ENCODE assay signal across 19 cellular contexts in the genomic region with DNA sequence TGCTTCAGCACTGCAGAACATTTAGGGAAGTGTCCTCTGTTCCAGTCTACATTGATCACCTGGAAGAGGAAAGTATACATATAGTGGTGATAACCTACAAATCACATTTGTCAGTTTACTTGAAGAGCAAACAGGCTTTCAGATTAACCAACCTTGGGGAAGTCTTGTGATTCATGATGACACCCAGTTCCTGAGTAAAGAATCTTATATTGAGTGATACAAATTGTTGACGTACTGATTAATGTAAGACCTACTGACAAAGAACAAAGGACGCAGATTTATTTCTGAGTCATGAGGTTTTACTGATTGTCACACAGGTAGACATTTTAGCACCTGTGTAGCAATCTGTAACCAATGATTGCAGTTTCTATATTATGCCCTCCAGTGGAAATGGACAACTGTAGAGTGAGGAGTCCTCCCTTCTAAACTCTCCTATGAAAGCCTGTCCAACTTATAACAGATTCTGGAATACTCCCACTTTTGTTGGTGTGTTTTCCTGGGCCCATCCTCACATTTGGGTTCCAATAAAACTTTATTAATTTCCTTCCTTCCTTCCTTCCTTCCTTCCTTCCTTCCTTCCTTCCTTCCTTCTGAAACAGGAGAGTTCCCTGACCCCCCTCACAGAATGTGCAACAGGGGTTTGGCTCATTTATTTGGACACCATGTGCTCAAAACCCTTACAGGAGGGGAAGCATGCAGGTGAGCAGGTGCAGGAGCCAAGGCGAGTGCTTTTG.
"Had no signal": no experiment of that assay in that cellular context is flagged by ENCODE, and none has a peak within 500 bp of the region (broad histone marks: within the 10 kb centered on the region; RNA-seq: fewer than 3 reads in every experiment).

No MANE protein-coding gene starts in this region.

- H3K9me3 ChIP-seq: esophagus squamous epithelium, neutrophil, psoas muscle, right lobe of liver, tibial artery, upper lobe of right lung, vagina had no signal

- H3K4me1 Mint-ChIP-seq: naive thymus-derived CD4-positive, alpha-beta T cell; nephron progenitor cell; stimulated activated memory B cell treated with anti-CD40 and anti-IgM and Interleukin-4, amounts not matched to agents 10 μg/mL and 1 μg/mL and 100 μg/mL, for 72 hours had no signal

- H3K27ac Mint-ChIP-seq: naive thymus-derived CD4-positive, alpha-beta T cell; nephron progenitor cell; stimulated activated memory B cell treated with anti-CD40 and anti-IgM and Interleukin-4, amounts not matched to agents 10 μg/mL and 1 μg/mL and 100 μg/mL, for 72 hours; stimulated activated naive CD8-positive, alpha-beta T cell treated with anti-CD3 and anti-CD28 coated beads, Interleukin-15, Interleukin-2, amounts not matched to agents 100 ng/mL and 50 ng/mL, for 24 hours had no signal

- H3K36me3 Mint-ChIP-seq: naive thymus-derived CD4-positive, alpha-beta T cell; stimulated activated memory B cell treated with anti-CD40 and anti-IgM and Interleukin-4, amounts not matched to agents 10 μg/mL and 1 μg/mL and 100 μg/mL, for 72 hours had no signal

- ATAC-seq: naive thymus-derived CD4-positive, alpha-beta T cell; psoas muscle; right lobe of liver; stimulated activated memory B cell treated with anti-CD40 and anti-IgM and Interleukin-4, amounts not matched to agents 10 μg/mL and 1 μg/mL and 100 μg/mL, for 72 hours; upper lobe of right lung had no signal

- H3K27ac ChIP-seq: dorsolateral prefrontal cortex, esophagus squamous epithelium, neutrophil, psoas muscle, right lobe of liver, tibial artery, upper lobe of right lung, vagina had no signal

- H3K9me3 Mint-ChIP-seq: stimulated activated naive CD8-positive, alpha-beta T cell treated with anti-CD3 and anti-CD28 coated beads, Interleukin-15, Interleukin-2, amounts not matched to agents 100 ng/mL and 50 ng/mL, for 24 hours had no signal

- H3K4me1 ChIP-seq: esophagus squamous epithelium, psoas muscle, right lobe of liver, tibial artery, upper lobe of right lung, vagina had no signal

- DNase-seq: cortex of kidney; dorsolateral prefrontal cortex; effector CD8-positive, alpha-beta T cell; esophagus squamous epithelium; foreskin fibroblast; head of caudate nucleus; hippocampal formation; naive thymus-derived CD4-positive, alpha-beta T cell; nephron progenitor cell; psoas muscle; retina; right lobe of liver; stimulated activated CD4-positive, alpha-beta T cell treated with anti-CD3 and anti-CD28 coated beads, Interleukin-4, amount 100 ng/mL, for 1 hour; tibial artery; upper lobe of right lung had no signal

- H3K27me3 Mint-ChIP-seq: stimulated activated naive CD8-positive, alpha-beta T cell treated with anti-CD3 and anti-CD28 coated beads, Interleukin-15, Interleukin-2, amounts not matched to agents 100 ng/mL and 50 ng/mL, for 24 hours had no signal

- H3K36me3 ChIP-seq: esophagus squamous epithelium, neutrophil, right lobe of liver, tibial artery, upper lobe of right lung, vagina had no signal

- H3K27me3 ChIP-seq: esophagus squamous epithelium, neutrophil, right lobe of liver, tibial artery, upper lobe of right lung, vagina had no signal

- H3K4me3 Mint-ChIP-seq: naive thymus-derived CD4-positive, alpha-beta T cell; nephron progenitor cell; stimulated activated memory B cell treated with anti-CD40 and anti-IgM and Interleukin-4, amounts not matched to agents 10 μg/mL and 1 μg/mL and 100 μg/mL, for 72 hours; stimulated activated naive CD8-positive, alpha-beta T cell treated with anti-CD3 and anti-CD28 coated beads, Interleukin-15, Interleukin-2, amounts not matched to agents 100 ng/mL and 50 ng/mL, for 24 hours had no signal

- H3K4me3 ChIP-seq: dorsolateral prefrontal cortex, esophagus squamous epithelium, psoas muscle, right lobe of liver, tibial artery, upper lobe of right lung, vagina had no signal
